Comparison of ENCODE assay signal across 20 cellular contexts in genomic region chr22:48894804-48895250, GRCh38.
DNase-seq lines count a peak whose midpoint lies in the region; ATAC-seq and TF ChIP-seq lines count a peak whose summit lies in the region.
"Had no signal": no experiment of that assay in that cellular context is flagged by ENCODE, and none has a peak within 500 bp of the region (broad histone marks: within the 10 kb centered on the region; RNA-seq: fewer than 3 reads in every experiment).

No MANE protein-coding gene starts in this region.

- no peak overlapping the region for H3K4me2 ChIP-seq in osteoblast (ENCODE audit: insufficient read depth, low read length)
- H3K4me2 ChIP-seq: PC-9 had no signal

- H3K27me3 ChIP-seq in colonic mucosa (no peaks in the 10 kb centered on the region), osteoblast (ENCODE audit: insufficient read depth, low read length) (no peaks in the 10 kb centered on the region), vagina (no peaks in the 10 kb centered on the region)
- H3K27me3 ChIP-seq: MG63 had no signal

- ATAC-seq in activated CD8-positive, alpha-beta memory T cell treated with anti-CD3 and anti-CD28 coated beads, Interleukin-2, amount 10 ng/mL, durations not matched to agents 7 days and 5 days: no peak
- ATAC-seq in HG02610 (IDR thresholded peaks at IDR 0.05; ENCODE audit: unreplicated experiment) (no peak), GM18909 (IDR thresholded peaks at IDR 0.05; ENCODE audit: poor library complexity, unreplicated experiment) (no peak)

- TF ChIP-seq CTCF in colonic mucosa (IDR thresholded peaks at IDR 0.05) (no peak), osteoblast (IDR thresholded peaks at IDR 0.05; ENCODE audit: extremely low read depth, low read depth, low read length) (no peak), vagina (IDR thresholded peaks at IDR 0.05) (no peak)

- no peak for TF ChIP-seq POLR2A in vagina (IDR thresholded peaks at IDR 0.05)

- H3K4me1 ChIP-seq in colonic mucosa (no peaks in the 10 kb centered on the region), osteoblast (ENCODE audit: insufficient read depth, low read length) (no peaks in the 10 kb centered on the region), vagina (no peaks in the 10 kb centered on the region)

- intact Hi-C loops in colonic mucosa (cut with DNase I): no loop called here
- intact Hi-C loops in vagina (cut with DNase I): no loop called here

- no peak overlapping the region for H3K4me3 Mint-ChIP-seq in activated CD8-positive, alpha-beta memory T cell treated with anti-CD3 and anti-CD28 coated beads, Interleukin-2, amount 10 ng/mL, durations not matched to agents 7 days and 5 days
- H3K4me3 Mint-ChIP-seq: B cell, CD14-positive monocyte had no signal

- no peak overlapping the region for H2AFZ ChIP-seq in osteoblast (ENCODE audit: low read length)
- H2AFZ ChIP-seq: PC-9 had no signal

- no peaks in the 10 kb centered on the region for H4K20me1 ChIP-seq in osteoblast (ENCODE audit: insufficient read depth, low read length)

- H3K9ac ChIP-seq in colonic mucosa (ENCODE audit: low read depth in 2 of 2, low read length in 2 of 2): no peak overlapping the region

- H3K27me3 Mint-ChIP-seq in activated CD8-positive, alpha-beta memory T cell treated with anti-CD3 and anti-CD28 coated beads, Interleukin-2, amount 10 ng/mL, durations not matched to agents 7 days and 5 days: no peaks in the 10 kb centered on the region
- H3K27me3 Mint-ChIP-seq: B cell had no signal

- CTCF ChIA-PET in activated CD8-positive, alpha-beta memory T cell treated with anti-CD3 and anti-CD28 coated beads, Interleukin-2, amount 10 ng/mL, durations not matched to agents 7 days and 5 days (lab: Charles Lee): no interaction called here

- H3K9me3 Mint-ChIP-seq in activated CD8-positive, alpha-beta memory T cell treated with anti-CD3 and anti-CD28 coated beads, Interleukin-2, amount 10 ng/mL, durations not matched to agents 7 days and 5 days (ENCODE audit: low read depth): no peaks in the 10 kb centered on the region

- no peaks in the 10 kb centered on the region for H3K79me2 ChIP-seq in osteoblast (ENCODE audit: insufficient read depth, low read length)

- no peak overlapping the region for H3K4me3 ChIP-seq in colonic mucosa
- no peak overlapping the region for H3K4me3 ChIP-seq in osteoblast (ENCODE audit: insufficient read depth, low read length)
- no peak overlapping the region for H3K4me3 ChIP-seq in vagina
- H3K4me3 ChIP-seq: MG63, PC-9, SK-N-MC had no signal

- H3K36me3 ChIP-seq in colonic mucosa (no peaks in the 10 kb centered on the region), osteoblast (ENCODE audit: insufficient read depth, low read length) (no peaks in the 10 kb centered on the region), vagina (no peaks in the 10 kb centered on the region)
- H3K36me3 ChIP-seq: MG63 had no signal

- DNase-seq in activated CD8-positive, alpha-beta memory T cell treated with anti-CD3 and anti-CD28 coated beads, Interleukin-2, amount 10 ng/mL, durations not matched to agents 7 days and 5 days: peak; percentile 9
- no peak for DNase-seq in activated CD8-positive, alpha-beta memory T cell treated with anti-CD3 and anti-CD28 coated beads, Interleukin-2, amount 50 U/mL, for 4 hours
- DNase-seq in colonic mucosa: peak; percentile 11
- peak; percentile 6 for DNase-seq in osteoblast (ENCODE audit: insufficient read length, low spot score, missing footprints)
- peak; percentile 44 to 79 for DNase-seq in vagina (ENCODE audit: extremely low spot score in 2 of 2)
- DNase-seq: DMS53, GDM1, MG63, NCI-H1048, NCI-H2029, NCI-H226, NCI-H510A treated with DMSO at 0.1 percent for 48 hours, NCI-H748 treated with DMSO at 0.1 percent for 48 hours, PC-9, SHP77 treated with DMSO at 0.1 percent for 48 hours had no signal

- H3K36me3 Mint-ChIP-seq in activated CD8-positive, alpha-beta memory T cell treated with anti-CD3 and anti-CD28 coated beads, Interleukin-2, amount 10 ng/mL, durations not matched to agents 7 days and 5 days: no peaks in the 10 kb centered on the region
- H3K36me3 Mint-ChIP-seq: CD14-positive monocyte had no signal

- H3K27ac Mint-ChIP-seq in activated CD8-positive, alpha-beta memory T cell treated with anti-CD3 and anti-CD28 coated beads, Interleukin-2, amount 10 ng/mL, durations not matched to agents 7 days and 5 days: no peak overlapping the region
- H3K27ac Mint-ChIP-seq: B cell had no signal

- no peak overlapping the region for H3K27ac ChIP-seq in colonic mucosa
- no peak overlapping the region for H3K27ac ChIP-seq in osteoblast (ENCODE audit: low read depth, low read length)
- H3K27ac ChIP-seq in vagina: no peak overlapping the region
- H3K27ac ChIP-seq: PC-9, SK-N-MC had no signal

- H3K4me1 Mint-ChIP-seq in activated CD8-positive, alpha-beta memory T cell treated with anti-CD3 and anti-CD28 coated beads, Interleukin-2, amount 10 ng/mL, durations not matched to agents 7 days and 5 days: no peaks in the 10 kb centered on the region
- H3K4me1 Mint-ChIP-seq: B cell, CD14-positive monocyte had no signal

- H3K9me3 ChIP-seq in colonic mucosa (no peaks in the 10 kb centered on the region), osteoblast (ENCODE audit: low read depth, low read length) (no peaks in the 10 kb centered on the region), vagina (no peaks in the 10 kb centered on the region)
- H3K9me3 ChIP-seq: MG63 had no signal
